ENCODE assay signal across 8 cellular contexts in the genomic region with DNA sequence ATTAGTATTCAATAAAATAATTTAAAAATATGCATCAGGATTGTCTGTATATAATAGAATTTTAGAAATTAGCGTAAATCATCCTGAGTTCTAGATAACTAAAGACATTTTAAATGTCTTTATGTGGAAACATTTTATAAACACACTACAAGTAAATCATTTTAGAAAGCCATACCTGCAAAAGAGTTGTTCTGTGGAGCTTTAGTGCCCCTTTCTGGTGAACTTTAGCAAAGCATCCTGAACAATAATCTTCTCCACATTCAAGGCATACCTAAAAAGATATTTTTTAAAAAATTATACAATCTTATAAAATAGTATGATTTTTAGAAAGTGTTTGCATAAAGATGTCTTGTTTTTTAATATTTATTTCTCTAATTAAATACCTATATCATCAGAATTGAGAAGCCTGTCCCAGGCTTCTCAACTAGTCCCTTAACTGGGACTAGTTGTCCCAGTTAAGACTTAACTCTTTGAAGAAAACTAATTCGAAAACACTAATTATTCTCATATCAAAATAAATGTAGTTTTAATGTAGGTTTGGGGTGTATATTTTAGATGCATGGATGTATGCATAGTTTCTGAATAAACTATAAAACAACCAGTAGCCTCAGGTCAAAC. TPM values are rescaled to one million over a fixed set of nuclear protein-coding genes. Genes with fewer than 3 reads are reported as not detected.
DNase-seq lines count a peak whose midpoint lies in the region; ATAC-seq and TF ChIP-seq lines count a peak whose summit lies in the region.

No MANE protein-coding gene starts in this region.

- H2AFZ ChIP-seq in osteoblast (ENCODE audit: low read length), result no peak overlapping the region

- TF ChIP-seq CTCF in dorsolateral prefrontal cortex (IDR thresholded peaks at IDR 0.05 in 54 of 56, conservative IDR thresholded peaks at IDR 0.05 in 2 of 56; ENCODE audit: low read depth in 1 of 56, partially characterized antibody in 56 of 56) (peak in 55 of 56 donors; percentile 17 to 77 (median 53)), gastrocnemius medialis (IDR thresholded peaks at IDR 0.05 in 4 of 5, conservative IDR thresholded peaks at IDR 0.05 in 1 of 5) (peak; percentile 33 to 68 (median 65)), osteoblast (IDR thresholded peaks at IDR 0.05; ENCODE audit: extremely low read depth, low read depth, low read length) (no peak)

- no peaks in the 10 kb centered on the region for H3K36me3 ChIP-seq in gastrocnemius medialis
- H3K36me3 ChIP-seq in osteoblast (ENCODE audit: insufficient read depth, low read length), result no peaks in the 10 kb centered on the region

- H3K27me3 ChIP-seq in dorsolateral prefrontal cortex, result no peaks in the 10 kb centered on the region
- no peaks in the 10 kb centered on the region for H3K27me3 ChIP-seq in gastrocnemius medialis
- no peaks in the 10 kb centered on the region for H3K27me3 ChIP-seq in osteoblast (ENCODE audit: insufficient read depth, low read length)

- H3K4me2 ChIP-seq in osteoblast (ENCODE audit: insufficient read depth, low read length), result no peak overlapping the region

- H3K9me3 ChIP-seq in gastrocnemius medialis (no peaks in the 10 kb centered on the region), osteoblast (ENCODE audit: low read depth, low read length) (peaks cover 3% of the 10 kb centered on the region)

- H3K4me1 ChIP-seq in gastrocnemius medialis (no peaks in the 10 kb centered on the region), osteoblast (ENCODE audit: insufficient read depth, low read length) (no peaks in the 10 kb centered on the region)

- H3K27ac ChIP-seq in dorsolateral prefrontal cortex, result no peak overlapping the region
- no peak overlapping the region for H3K27ac ChIP-seq in gastrocnemius medialis
- no peak overlapping the region for H3K27ac ChIP-seq in osteoblast (ENCODE audit: low read depth, low read length)

- DNase-seq in SIG-M5 treated with dmso at 0.1 percent for 504 hours (lab: John Stamatoyannopoulos, UW; ENCODE audit: unreplicated experiment) (peak; percentile 64), SIG-M5 (lab: John Stamatoyannopoulos, UW) (no peak), NCI-H460 (ENCODE audit: extremely low read depth, low read depth) (peak; percentile 14), dorsolateral prefrontal cortex (no peak), gastrocnemius medialis (no peak), osteoblast (ENCODE audit: insufficient read length, low spot score, missing footprints) (no peak)
- no peak for DNase-seq in stimulated activated CD4-positive, alpha-beta T cell treated with anti-CD3 and anti-CD28 coated beads, Interleukin-4, amount 100 ng/mL, for 4 hours

- H4K20me1 ChIP-seq in osteoblast (ENCODE audit: insufficient read depth, low read length), result no peaks in the 10 kb centered on the region

- in situ Hi-C loops in gastrocnemius medialis (cut with MboI; ENCODE audit: low sequenced_read_pairs in 4 of 4), result no loop called here

- no peak for ATAC-seq in gastrocnemius medialis
- ATAC-seq in HG03521 (IDR thresholded peaks at IDR 0.05; ENCODE audit: unreplicated experiment), result no peak

- no peak overlapping the region for H3K4me3 ChIP-seq in dorsolateral prefrontal cortex
- no peak overlapping the region for H3K4me3 ChIP-seq in gastrocnemius medialis
- no peak overlapping the region for H3K4me3 ChIP-seq in osteoblast (ENCODE audit: insufficient read depth, low read length)

- intact Hi-C loops in dorsolateral prefrontal cortex (cut with DNase I), result no loop called here
- intact Hi-C loops in gastrocnemius medialis (cut with DNase I; ENCODE audit: low total_unique reads), result loop anchor here (5.0 kb wide), 2 partner anchors 513 to 1498 kb away; no protein-coding TSS in a partner anchor

- no peaks in the 10 kb centered on the region for H3K79me2 ChIP-seq in osteoblast (ENCODE audit: insufficient read depth, low read length)

- TF ChIP-seq POLR2A in gastrocnemius medialis (IDR thresholded peaks at IDR 0.05), result no peak

RNA-seq across cellular contexts. Expression of a gene that starts 29.7 kb away (rescaled TPM):
- total RNA-seq in NCI-H460 (2014; rRNA removed; shearing (Covaris generic)), result 0.05 TPM in 1 of 2 replicates, not detected in the other
- not detected in 2 replicates for polyA plus RNA-seq in NCI-H460 (2014; cell fraction: nucleus; rRNA removed)
- total RNA-seq in dorsolateral prefrontal cortex (10 to 100 TPM in 116 of 120 experiments, 1 to 10 TPM in 4; 6.5 to 49.3 (median 20.2) TPM), gastrocnemius medialis (not detected), osteoblast (not detected in 2 replicates)

Comparison
In these comparisons a context has a peak if more than half of its experiments do, and no peak if none do; other contexts are left out.
1. DNase-seq: peak in SIG-M5 treated with dmso at 0.1 percent for 504 hours (single experiment) and NCI-H460 (single experiment); none in SIG-M5 (single experiment), dorsolateral prefrontal cortex (0 of 10), gastrocnemius medialis (0 of 2), osteoblast (single experiment) and stimulated activated CD4-positive, alpha-beta T cell treated with anti-CD3 and anti-CD28 coated beads, Interleukin-4, amount 100 ng/mL, for 4 hours (0 of 2).